Comparison of ENCODE assay signal across 18 cellular contexts in genomic region chr21:33608559-33608958, GRCh38. TPM values are rescaled to one million over a fixed set of nuclear protein-coding genes. Genes with fewer than 3 reads are reported as not detected.
DNase-seq lines count a peak whose midpoint lies in the region; ATAC-seq, FAIRE-seq and TF ChIP-seq lines count a peak whose summit lies in the region.
"Had no signal": no experiment of that assay in that cellular context is flagged by ENCODE, and none has a peak within 500 bp of the region (broad histone marks: within the 10 kb centered on the region; RNA-seq: fewer than 3 reads in every experiment).

No MANE protein-coding gene starts in this region.

- H3K4me1 ChIP-seq in PC-3 (ENCODE audit: insufficient read depth, low read length) (peaks cover 5% of the 10 kb centered on the region), endothelial cell of umbilical vein (ENCODE audit: control insufficient read depth, extremely low read depth, insufficient read depth, low read length) (peaks cover 11% of the 10 kb centered on the region)
- H3K4me1 ChIP-seq: heart left ventricle, left ventricle myocardium inferior had no signal

- H3K27me3 ChIP-seq in PC-3 (ENCODE audit: low read length) (no peaks in the 10 kb centered on the region), endothelial cell of umbilical vein (ENCODE audit: control insufficient read depth in 2 of 2, insufficient read depth in 2 of 2, low read length in 2 of 2) (no peaks in the 10 kb centered on the region)
- H3K27me3 ChIP-seq: heart left ventricle had no signal

- no peaks in the 10 kb centered on the region for H4K20me1 ChIP-seq in PC-3 (ENCODE audit: low read length)
- no peaks in the 10 kb centered on the region for H4K20me1 ChIP-seq in endothelial cell of umbilical vein (replicated peaks; ENCODE audit: control insufficient read depth, extremely low read depth, insufficient read depth, low read length)

- H3K4me3 ChIP-seq in PC-3 (ENCODE audit: low read length) (no peak overlapping the region), endothelial cell of umbilical vein (replicated peaks in 1 of 3; ENCODE audit: insufficient read depth in 1 of 3, low read depth in 1 of 3, low read length in 3 of 3) (no peak overlapping the region)
- H3K4me3 ChIP-seq: heart left ventricle, left ventricle myocardium inferior had no signal

- H3K9me2 ChIP-seq in PC-3 (replicated peaks; ENCODE audit: low read length), result no peaks in the 10 kb centered on the region

- CTCF ChIA-PET in PC-3 (lab: Charles Lee), result interaction anchor here (0.5 kb wide), 1 partner anchor 521 kb away, joined by 4 read pairs; no protein-coding TSS in a partner anchor
- CTCF ChIA-PET in endothelial cell of umbilical vein (lab: Charles Lee), result interaction anchor here (0.5 to 1.5 kb wide), 7 partner anchors 13 to 412 kb away, joined by 3 to 6 read pairs (median 3); partner anchors contain the start of gene DONSON

- dilution Hi-C loops in endothelial cell of umbilical vein (cut with MboI; ENCODE audit: extremely low pct_ligation_motif_present, low sequenced_read_pairs), result no loop called here

- H3K79me2 ChIP-seq in PC-3 (ENCODE audit: low read length), result no peaks in the 10 kb centered on the region
- no peaks in the 10 kb centered on the region for H3K79me2 ChIP-seq in endothelial cell of umbilical vein (ENCODE audit: control insufficient read depth, insufficient read depth, low read length)

- peak; percentile 51 for ATAC-seq in PC-3
- no peak for ATAC-seq in HG02678 (IDR thresholded peaks at IDR 0.05; ENCODE audit: unreplicated experiment)
- ATAC-seq: heart left ventricle had no signal

- H2AFZ ChIP-seq in PC-3 (ENCODE audit: low read length), result no peak overlapping the region
- no peak overlapping the region for H2AFZ ChIP-seq in endothelial cell of umbilical vein (ENCODE audit: low read depth, low read length)

- peak; percentile 46 for FAIRE-seq in endothelial cell of umbilical vein (lab: Jason Lieb, UNC)

- H3K4me2 ChIP-seq in PC-3 (ENCODE audit: low read length) (no peak overlapping the region), endothelial cell of umbilical vein (ENCODE audit: insufficient read depth, low read length) (peak overlapping the region; percentile 37)

- H3K36me3 ChIP-seq in PC-3 (ENCODE audit: low read depth, low read length) (peaks cover 3% of the 10 kb centered on the region; the same call in 1 of the 2 replicates), endothelial cell of umbilical vein (ENCODE audit: control insufficient read depth in 2 of 2, extremely low read depth in 1 of 2, insufficient read depth in 2 of 2, low read length in 2 of 2) (no peaks in the 10 kb centered on the region)

- H3F3A ChIP-seq in PC-3 (ENCODE audit: low read length, unreplicated experiment), result no peaks in the 10 kb centered on the region

- H3K9me1 ChIP-seq in endothelial cell of umbilical vein (replicated peaks; ENCODE audit: control insufficient read depth, extremely low read depth, insufficient read depth, low read length), result no peaks in the 10 kb centered on the region

- BruUV-seq in PC-3 (replicated peaks; lab: Mats Ljungman, UMichigan) (no TSS peak), endothelial cell of umbilical vein (replicated peaks; lab: Mats Ljungman, UMichigan) (no TSS peak)

- POLR2A ChIA-PET in PC-3 (lab: Charles Lee; ENCODE audit: unreplicated experiment), result interaction anchor here (0.6 kb wide), 1 partner anchor 163 kb away, joined by 11 read pairs; no protein-coding TSS in a partner anchor
- POLR2A ChIA-PET in endothelial cell of umbilical vein (lab: Charles Lee), result no interaction called here

- H3K9me3 ChIP-seq in PC-3 (ENCODE audit: low read length) (no peaks in the 10 kb centered on the region), endothelial cell of umbilical vein (replicated peaks; ENCODE audit: control insufficient read depth, insufficient read depth, low read length) (no peaks in the 10 kb centered on the region)
- H3K9me3 ChIP-seq: heart left ventricle, left ventricle myocardium inferior had no signal

- H3K27ac ChIP-seq in PC-3 (ENCODE audit: low read length) (no peak overlapping the region), endothelial cell of umbilical vein (ENCODE audit: insufficient read depth, low read depth, low read length) (peak overlapping the region; percentile 70)
- H3K27ac ChIP-seq: heart left ventricle, left ventricle myocardium inferior had no signal

- no peak for TF ChIP-seq CTCF in PC-3 (conservative IDR thresholded peaks at IDR 0.05; ENCODE audit: low read depth, low read length)
- no peak for TF ChIP-seq CTCF in endothelial cell of umbilical vein (IDR thresholded peaks at IDR 0.05; ENCODE audit: extremely low read depth in 1 of 2, insufficient read depth in 1 of 2, low read depth in 1 of 2, low read length in 2 of 2)

- intact Hi-C loops in PC-3 (cut with micrococcal nuclease), result no loop called here
- intact Hi-C loops in endothelial cell of umbilical vein (cut with micrococcal nuclease), result loop anchor here (1.0 to 5.0 kb wide), 2 partner anchors 33 to 66 kb away; partner anchors contain the start of genes CRYZL1, GART and SON

- H3K9ac ChIP-seq in PC-3 (ENCODE audit: low read length), result no peak overlapping the region
- H3K9ac ChIP-seq in endothelial cell of umbilical vein (replicated peaks; ENCODE audit: extremely low read depth, insufficient read depth, low read length), result no peak overlapping the region

- TF ChIP-seq POLR2A in endothelial cell of umbilical vein (IDR thresholded peaks at IDR 0.05; ENCODE audit: low read depth, low read length), result no peak

- peak; percentile 28 for DNase-seq in ELR (ENCODE audit: low read depth)
- no peak for DNase-seq in PC-3
- DNase-seq in endothelial cell of umbilical vein (ENCODE audit: low read depth, low spot score), result peak; percentile 75
- peak; percentile 18 for DNase-seq in non-pigmented ciliary epithelial cell (ENCODE audit: low read depth)
- no peak for DNase-seq in DMS153 (lab: John Stamatoyannopoulos, UW)
- DNase-seq in SHP77 (lab: John Stamatoyannopoulos, UW), result no peak
- DNase-seq: activated CD4-positive, alpha-beta T cell treated with anti-CD3 and anti-CD28 coated beads, Interleukin-2, amount 10 ng/mL, durations not matched to agents 7 days and 5 days; activated CD8-positive, alpha-beta memory T cell treated with anti-CD3 and anti-CD28 coated beads, Interleukin-2, amount 50 U/mL, for 48 hours; activated naive CD4-positive, alpha-beta T cell; heart left ventricle; KG1; left ventricle myocardium inferior; NCI-H1048; NCI-H2029; NCI-H446; stimulated activated CD4-positive, alpha-beta T cell treated with anti-CD3 and anti-CD28 coated beads, Interleukin-12 subunit alpha, Interleukin-12 subunit beta, amount 100 ng/mL, for 4 hours; stimulated activated CD8-positive, alpha-beta memory T cell treated with anti-CD3 and anti-CD28 coated beads, Interleukin-4, amount 100 ng/mL, for 48 hours had no signal

TF ChIP-seq in endothelial cell of umbilical vein, 7 proteins besides CTCF, POLR2A, EP300 and RAD21:
- TF ChIP-seq JUN (IDR thresholded peaks at IDR 0.05; ENCODE audit: borderline replicate concordance, insufficient read depth, insufficient read length, low read depth) (peak; percentile 45), FOS (IDR thresholded peaks at IDR 0.05; ENCODE audit: borderline replicate concordance, insufficient read depth, low read length) (peak; percentile 30), POLR2AphosphoS5 (IDR thresholded peaks at IDR 0.05; ENCODE audit: insufficient read depth, low read depth, low read length) (no peak), MYC (IDR thresholded peaks at IDR 0.05; ENCODE audit: low read depth, low read length) (no peak), MAX (IDR thresholded peaks at IDR 0.05; ENCODE audit: insufficient read depth, insufficient read length) (no peak), EZH2 (IDR thresholded peaks at IDR 0.05; ENCODE audit: borderline replicate concordance, low read depth, low read length, severe bottlenecking) (no peak), GATA2 (IDR thresholded peaks at IDR 0.05; ENCODE audit: insufficient read depth, insufficient read length, low read depth, low read length) (no peak)

RNA-seq across cellular contexts. Expression of gene DONSON, which starts 20.1 kb away (rescaled TPM):
- total RNA-seq in PC-3 (2014; rRNA removed) (29.2 and 41.9 TPM in 2 replicates), endothelial cell of umbilical vein (25.7 and 29.4 TPM in 2 replicates)
- 12.1 and 14.3 TPM in 2 replicates for polyA plus RNA-seq in endothelial cell of umbilical vein
- 18.1 and 20.0 TPM in 2 replicates for polyA plus RNA-seq in endothelial cell of umbilical vein (2011; cell fraction: cytosol; rRNA removed)
- polyA plus RNA-seq in endothelial cell of umbilical vein (2011; cell fraction: nucleus; rRNA removed), result 37.8 and 43.0 TPM in 2 replicates
- polyA plus RNA-seq in endothelial cell of umbilical vein (2012), result 27.2 and 37.2 TPM in 2 replicates
- 16.0 and 22.1 TPM in 2 replicates for polyA minus RNA-seq in endothelial cell of umbilical vein
- 25.2 TPM for polyA minus RNA-seq in endothelial cell of umbilical vein (2011; cell fraction: cytosol; rRNA and poly(A)+ RNA removed)
- polyA minus RNA-seq in endothelial cell of umbilical vein (2011; cell fraction: nucleus; rRNA and poly(A)+ RNA removed), result 16.2 and 28.9 TPM in 2 replicates

RNA-seq across cellular contexts. Expression of gene CRYZL1, which starts 33.0 kb away (rescaled TPM):
- total RNA-seq in PC-3 (2014; rRNA removed), result 12.4 and 16.6 TPM in 2 replicates
- total RNA-seq in endothelial cell of umbilical vein, result 41.1 and 42.1 TPM in 2 replicates
- polyA plus RNA-seq in endothelial cell of umbilical vein, result 20.7 and 26.4 TPM in 2 replicates
- 30.0 and 36.2 TPM in 2 replicates for polyA plus RNA-seq in endothelial cell of umbilical vein (2011; cell fraction: cytosol; rRNA removed)
- 86.2 and 112 TPM in 2 replicates for polyA plus RNA-seq in endothelial cell of umbilical vein (2011; cell fraction: nucleus; rRNA removed)
- polyA plus RNA-seq in endothelial cell of umbilical vein (2012), result 36.4 and 43.2 TPM in 2 replicates
- 48.5 and 54.1 TPM in 2 replicates for polyA minus RNA-seq in endothelial cell of umbilical vein
- polyA minus RNA-seq in endothelial cell of umbilical vein (2011; cell fraction: cytosol; rRNA and poly(A)+ RNA removed), result 11.7 TPM
- polyA minus RNA-seq in endothelial cell of umbilical vein (2011; cell fraction: nucleus; rRNA and poly(A)+ RNA removed), result 54.9 and 75.3 TPM in 2 replicates

RNA-seq across cellular contexts. Expression of gene ITSN1, which starts 33.7 kb away (rescaled TPM):
- total RNA-seq in PC-3 (2014; rRNA removed) (19.9 and 45.6 TPM in 2 replicates), endothelial cell of umbilical vein (86.8 and 91.9 TPM in 2 replicates)
- 62.1 and 72.2 TPM in 2 replicates for polyA plus RNA-seq in endothelial cell of umbilical vein
- 86.0 and 94.1 TPM in 2 replicates for polyA plus RNA-seq in endothelial cell of umbilical vein (2011; cell fraction: cytosol; rRNA removed)
- polyA plus RNA-seq in endothelial cell of umbilical vein (2011; cell fraction: nucleus; rRNA removed), result 317 and 318 TPM in 2 replicates
- polyA plus RNA-seq in endothelial cell of umbilical vein (2012), result 76.2 and 79.8 TPM in 2 replicates
- 140 TPM in 2 replicates for polyA minus RNA-seq in endothelial cell of umbilical vein
- polyA minus RNA-seq in endothelial cell of umbilical vein (2011; cell fraction: cytosol; rRNA and poly(A)+ RNA removed), result 47.3 TPM
- 171 and 174 TPM in 2 replicates for polyA minus RNA-seq in endothelial cell of umbilical vein (2011; cell fraction: nucleus; rRNA and poly(A)+ RNA removed)

Comparison
In these comparisons a context has a peak if more than half of its experiments do, and no peak if none do; other contexts are left out.
1. DNase-seq: peak in ELR (single experiment), endothelial cell of umbilical vein (single experiment) and non-pigmented ciliary epithelial cell (single experiment); none in PC-3 (single experiment), DMS153 (single experiment) and SHP77 (0 of 2).